In genomic region chr19:29622191-29623070, GRCh38 we compare ENCODE assay signal across 10 cellular contexts. TPM values are rescaled to one million over a fixed set of nuclear protein-coding genes. Genes with fewer than 3 reads are reported as not detected.
A peak's percentile ranks its signal among the peaks of the same experiment; 100 is the strongest.
DNase-seq lines count a peak whose midpoint lies in the region; ATAC-seq lines count a peak whose summit lies in the region.
"Had no signal": no experiment of that assay in that cellular context is flagged by ENCODE, and none has a peak within 500 bp of the region (broad histone marks: within the 10 kb centered on the region; RNA-seq: fewer than 3 reads in every experiment).

No MANE protein-coding gene starts in this region.

- ATAC-seq in HG02763 (IDR thresholded peaks at IDR 0.05; ENCODE audit: unreplicated experiment): peak; percentile 62
- ATAC-seq in activated CD8-positive, alpha-beta memory T cell treated with anti-CD3 and anti-CD28 coated beads, Interleukin-2, amount 10 ng/mL, durations not matched to agents 7 days and 5 days: peak; percentile 48
- no peak for ATAC-seq in activated CD4-positive, CD25-positive, alpha-beta regulatory T cell treated with anti-CD3 and anti-CD28 coated beads, Interleukin-2, amount 50 U/mL, for 24 hours
- ATAC-seq: left lobe of liver had no signal

- CTCF ChIA-PET in activated CD8-positive, alpha-beta memory T cell treated with anti-CD3 and anti-CD28 coated beads, Interleukin-2, amount 10 ng/mL, durations not matched to agents 7 days and 5 days (lab: Charles Lee): interaction anchor here (1.1 to 14.7 kb wide), 14 partner anchors 13 to 108 kb away, joined by 3 to 196 read pairs (median 6); partner anchors contain the start of genes PLEKHF1 and POP4

- H3K9me3 Mint-ChIP-seq in activated CD8-positive, alpha-beta memory T cell treated with anti-CD3 and anti-CD28 coated beads, Interleukin-2, amount 10 ng/mL, durations not matched to agents 7 days and 5 days (ENCODE audit: low read depth): no peaks in the 10 kb centered on the region

- no peaks in the 10 kb centered on the region for H3K36me3 Mint-ChIP-seq in activated CD8-positive, alpha-beta memory T cell treated with anti-CD3 and anti-CD28 coated beads, Interleukin-2, amount 10 ng/mL, durations not matched to agents 7 days and 5 days

- H3K27ac Mint-ChIP-seq in activated CD8-positive, alpha-beta memory T cell treated with anti-CD3 and anti-CD28 coated beads, Interleukin-2, amount 10 ng/mL, durations not matched to agents 7 days and 5 days: peak overlapping the region; percentile 97

- no peaks in the 10 kb centered on the region for H3K27me3 Mint-ChIP-seq in activated CD8-positive, alpha-beta memory T cell treated with anti-CD3 and anti-CD28 coated beads, Interleukin-2, amount 10 ng/mL, durations not matched to agents 7 days and 5 days

- H3K4me3 Mint-ChIP-seq in activated CD8-positive, alpha-beta memory T cell treated with anti-CD3 and anti-CD28 coated beads, Interleukin-2, amount 10 ng/mL, durations not matched to agents 7 days and 5 days: peak overlapping the region; percentile 87

- DNase-seq in COLO668 (lab: John Stamatoyannopoulos, UW; ENCODE audit: unreplicated experiment): peak; percentile 28
- DNase-seq in activated CD8-positive, alpha-beta memory T cell treated with anti-CD3 and anti-CD28 coated beads, Interleukin-2, amount 10 ng/mL, durations not matched to agents 7 days and 5 days: peak; percentile 73
- peak; percentile 38 to 58 for DNase-seq in lung microvascular endothelial cell (ENCODE audit: low read depth in 2 of 2)
- no peak for DNase-seq in NCI-H128 (lab: John Stamatoyannopoulos, UW; ENCODE audit: unreplicated experiment)
- DNase-seq in T-helper 9 cell: no peak
- no peak for DNase-seq in NCI-H146 (lab: John Stamatoyannopoulos, UW)
- DNase-seq: Right ventricle myocardium superior had no signal

- H3K4me1 Mint-ChIP-seq in activated CD8-positive, alpha-beta memory T cell treated with anti-CD3 and anti-CD28 coated beads, Interleukin-2, amount 10 ng/mL, durations not matched to agents 7 days and 5 days: peaks cover 70% of the 10 kb centered on the region

RNA-seq across cellular contexts. Expression of gene POP4, which starts 16.3 kb away (rescaled TPM):
- 100 to 1,000 TPM in 1 of 2 experiments, 10 to 100 TPM in 1; 96.6 to 106 TPM for total RNA-seq in activated CD8-positive, alpha-beta memory T cell treated with anti-CD3 and anti-CD28 coated beads, Interleukin-2, amount 10 ng/mL, durations not matched to agents 7 days and 5 days
- 45.3 and 50.0 TPM in 2 replicates for total RNA-seq in lung microvascular endothelial cell

RNA-seq across cellular contexts. Expression of gene PLEKHF1, which starts 42.8 kb away (rescaled TPM):
- total RNA-seq in activated CD8-positive, alpha-beta memory T cell treated with anti-CD3 and anti-CD28 coated beads, Interleukin-2, amount 10 ng/mL, durations not matched to agents 7 days and 5 days: 10 to 100 TPM; 42.4 to 64.1 TPM
- 3.6 and 5.0 TPM in 2 replicates for total RNA-seq in lung microvascular endothelial cell

Comparison
In these comparisons a context has a peak if more than half of its experiments do, and no peak if none do; other contexts are left out.
1. DNase-seq: peak in COLO668 (single experiment), activated CD8-positive, alpha-beta memory T cell treated with anti-CD3 and anti-CD28 coated beads, Interleukin-2, amount 10 ng/mL, durations not matched to agents 7 days and 5 days (single experiment) and lung microvascular endothelial cell (2 of 2); none in NCI-H128 (single experiment), T-helper 9 cell (single experiment) and NCI-H146 (single experiment).
2. ATAC-seq: peak in HG02763 (single experiment) and activated CD8-positive, alpha-beta memory T cell treated with anti-CD3 and anti-CD28 coated beads, Interleukin-2, amount 10 ng/mL, durations not matched to agents 7 days and 5 days (single experiment); none in activated CD4-positive, CD25-positive, alpha-beta regulatory T cell treated with anti-CD3 and anti-CD28 coated beads, Interleukin-2, amount 50 U/mL, for 24 hours (0 of 2).